9 cellular contexts compared by ENCODE assay signal in genomic region chr1:207890136-207890738, GRCh38. TPM values are rescaled to one million over a fixed set of nuclear protein-coding genes. Genes with fewer than 3 reads are reported as not detected.
DNase-seq lines count a peak whose midpoint lies in the region; ATAC-seq, FAIRE-seq and TF ChIP-seq lines count a peak whose summit lies in the region.
"Had no signal": no experiment of that assay in that cellular context is flagged by ENCODE, and none has a peak within 500 bp of the region (broad histone marks: within the 10 kb centered on the region; RNA-seq: fewer than 3 reads in every experiment).

No MANE protein-coding gene starts in this region.

- RAD21 ChIA-PET in GM12878 (lab: Charles Lee; ENCODE audit: unreplicated experiment) = no interaction called here

- H3K4me1 ChIP-seq in GM12878 (ENCODE audit: control insufficient read depth, insufficient read depth, low read length) = peaks cover 9% of the 10 kb centered on the region

- no peak for TF ChIP-seq CTCF in GM12878 (IDR thresholded peaks at IDR 0.05 in 2 of 3, conservative IDR thresholded peaks at IDR 0.05 in 1 of 3; ENCODE audit: control insufficient read depth in 2 of 3, extremely low read depth in 1 of 3, insufficient read depth in 1 of 3, low read depth in 3 of 3, low read length in 3 of 3)

- POLR2A ChIA-PET in GM12878 (lab: Charles Lee) = interaction anchor here (0.6 kb wide), 1 partner anchor 28 kb away, joined by 5 read pairs; no protein-coding TSS in a partner anchor

- no peak for FAIRE-seq in GM12878 (lab: Jason Lieb, UNC)

- H3K4me3 ChIP-seq in GM12878 = no peak overlapping the region

- 9% methylated on average over 4 of the region's 4 CpGs for WGBS in GM12878 (ENCODE audit: insufficient coverage, insufficient replicate concordance, low lambda C conversion rate, missing lambda C conversion rate)

- H3K27me3 ChIP-seq in GM12878 (replicated peaks in 1 of 2; ENCODE audit: control insufficient read depth in 2 of 2, insufficient read depth in 2 of 2, low read length in 1 of 2) = peaks cover 0 to 2% of the 10 kb centered on the region in 2 experiments; a peak in 1 of 4 replicates

- no peak for TF ChIP-seq EP300 in GM12878 (IDR thresholded peaks at IDR 0.05; ENCODE audit: borderline replicate concordance in 1 of 2, control insufficient read depth in 1 of 2, low read depth in 2 of 2, low read length in 2 of 2)

- SMC1A ChIA-PET in GM12878 (lab: Charles Lee; ENCODE audit: uncharacterized antibody, unreplicated experiment) = interaction anchor here (1.0 kb wide), 1 partner anchor 64 kb away, joined by 3 read pairs; no protein-coding TSS in a partner anchor

- H3K9ac ChIP-seq in GM12878 (ENCODE audit: control insufficient read depth, insufficient read depth, low read length) = no peak overlapping the region

- no peak overlapping the region for H2AFZ ChIP-seq in GM12878 (ENCODE audit: control insufficient read depth, low read depth, low read length)

- no peak overlapping the region for H3K4me2 ChIP-seq in GM12878 (ENCODE audit: control insufficient read depth, insufficient read depth)

- no TSS peak for BruUV-seq in GM12878 (replicated peaks; lab: Mats Ljungman, UMichigan)

- TF ChIP-seq RAD21 in GM12878 (IDR thresholded peaks at IDR 0.05; ENCODE audit: insufficient read depth, low read depth, low read length) = no peak

- H3K27ac ChIP-seq in GM12878 (ENCODE audit: control insufficient read depth, insufficient read depth) = no peak overlapping the region
- peak overlapping the region; percentile 21 for H3K27ac ChIP-seq in temporal lobe (ENCODE audit: low read depth, low read length)

- CTCF ChIA-PET in GM12878 (lab: Yijun Ruan, JAX) = interaction anchor here (1.8 kb wide), 1 partner anchor 73 kb away, joined by 5 read pairs; no protein-coding TSS in a partner anchor

- DNase-seq in GM12878 (ENCODE audit: low read depth, low spot score) (no peak), left colon (peak in 1 of 2 donors; percentile 54)
- DNase-seq in stimulated activated CD4-positive, alpha-beta T cell treated with anti-CD3 and anti-CD28 coated beads, Interleukin-12 subunit alpha, Interleukin-12 subunit beta, amount 100 ng/mL, for 4 hours = no peak
- DNase-seq in activated T-cell treated with anti-CD3 and anti-CD28 coated beads, Interleukin-2, amount 50 U/mL, for 48 hours = no peak
- no peak for DNase-seq in activated CD4-positive, alpha-beta T cell treated with anti-CD3 and anti-CD28 coated beads, Interleukin-2, amount 50 U/mL, for 48 hours

- no peaks in the 10 kb centered on the region for H3K79me2 ChIP-seq in GM12878 (ENCODE audit: control insufficient read depth, insufficient read depth, low read length)

- no peaks in the 10 kb centered on the region for H3K36me3 ChIP-seq in GM12878 (ENCODE audit: control insufficient read depth in 2 of 2, insufficient read depth in 2 of 2, low read length in 1 of 2)

- in situ Hi-C loops in GM12878 (cut with MboI) = no loop called here

- no peaks in the 10 kb centered on the region for H4K20me1 ChIP-seq in GM12878 (ENCODE audit: control insufficient read depth, insufficient read depth)

- intact Hi-C loops in GM12878 (cut with micrococcal nuclease; ENCODE audit: unreplicated experiment) = no loop called here
- intact Hi-C loops in left colon (cut with DNase I, micrococcal nuclease) = loop anchor here in 1 of 2 donors (10.0 kb wide), 1 partner anchor 75 kb away; no protein-coding TSS in a partner anchor

- ATAC-seq in HG03139 (IDR thresholded peaks at IDR 0.05; ENCODE audit: unreplicated experiment) (peak; percentile 62), GM12878 (peak; percentile 48), left colon (peak; percentile 57), GM21576 (IDR thresholded peaks at IDR 0.05; ENCODE audit: unreplicated experiment) (no peak)

- TF ChIP-seq POLR2A in GM12878 (IDR thresholded peaks at IDR 0.05; ENCODE audit: low read depth, low read length) = no peak

- H3K9me3 ChIP-seq in GM12878 (replicated peaks; ENCODE audit: control insufficient read depth, insufficient read depth, low read length) = no peaks in the 10 kb centered on the region

TF ChIP-seq in GM12878, 131 proteins besides CTCF, POLR2A, EP300 and RAD21 (continues in another document):
- TF ChIP-seq BCLAF1 (IDR thresholded peaks at IDR 0.05) = no peak
- peak; percentile 59 for TF ChIP-seq SPI1 (IDR thresholded peaks at IDR 0.05; ENCODE audit: borderline replicate concordance, insufficient read depth, low read depth, low read length)
- TF ChIP-seq HDAC2 (IDR thresholded peaks at IDR 0.05) = no peak
- TF ChIP-seq CHD1 (IDR thresholded peaks at IDR 0.05; ENCODE audit: low read depth, low read length) = no peak
- TF ChIP-seq IKZF2 (IDR thresholded peaks at IDR 0.05) = peak; percentile 40 to 62; a peak in 3 of 4 replicates
- no peak for TF ChIP-seq RFX5 (IDR thresholded peaks at IDR 0.05; ENCODE audit: low read depth, low read length)
- TF ChIP-seq PRDM15 (CRISPR knock-in tag; IDR thresholded peaks at IDR 0.05) = no peak
- TF ChIP-seq STAT1 (conservative IDR thresholded peaks at IDR 0.05) = no peak

RNA-seq across cellular contexts. Expression of gene CD34, which starts 20.7 kb away (rescaled TPM):
- 0.22 TPM in 1 of 2 replicates, not detected in the other for total RNA-seq in GM12878 (2013; cell fraction: nucleolus; rRNA removed)
- total RNA-seq in GM12878 (2014; rRNA removed) (not detected in 2 replicates), GM12878 (2014; rRNA removed; fragmentation: Illumina TruSeq; extraction: Trizol) (not detected in 2 replicates), GM12878 (2021) (0.08 TPM in 1 of 2 replicates, not detected in the other), left colon (10 to 100 TPM in 1 of 2 donors, 1 to 10 TPM in 1; 8.3 to 15.2 TPM), temporal lobe (3.4 TPM)
- not detected for polyA plus RNA-seq in GM12878 (2011; ENCODE audit: low read depth)
- polyA plus RNA-seq in GM12878 (2011; rRNA removed) (under 0.01 and 0.03 TPM in 2 replicates), GM12878 (2014; fragmentation: Illumina TruSeq; extraction: Trizol) (not detected in 2 replicates), GM12878 (2014; fragmentation: Nextera tagmentation; extraction: Ambion mirVana) (under 1 TPM in 1 of 2 experiments, not detected in 1; 0.02 TPM), GM12878 (2014; rRNA removed) (0.03 and 0.05 TPM in 2 replicates), GM12878 (2016; fragmentation: Nextera tagmentation; extraction: Ambion mirVana) (not detected)
- polyA plus RNA-seq in GM12878 (2011; cell fraction: cytosol; rRNA removed) = 0.02 and 0.03 TPM in 2 replicates
- polyA plus RNA-seq in GM12878 (2011; cell fraction: nucleus; rRNA removed) = 0.01 TPM in 1 of 2 replicates, not detected in the other
- not detected in 2 replicates for polyA plus RNA-seq in GM12878 (2012)
- under 0.01 TPM in 1 of 2 replicates, not detected in the other for polyA minus RNA-seq in GM12878 (2011; rRNA and poly(A)+ RNA removed)
- polyA minus RNA-seq in GM12878 (2011; cell fraction: cytosol; rRNA and poly(A)+ RNA removed) = not detected in 2 replicates
- under 0.01 TPM in 2 replicates for polyA minus RNA-seq in GM12878 (2011; cell fraction: nucleus; rRNA and poly(A)+ RNA removed)
- polyA plus RNA-seq: IgD-negative memory B cell had no signal
